2 cellular contexts compared by ENCODE assay signal in the genomic region with DNA sequence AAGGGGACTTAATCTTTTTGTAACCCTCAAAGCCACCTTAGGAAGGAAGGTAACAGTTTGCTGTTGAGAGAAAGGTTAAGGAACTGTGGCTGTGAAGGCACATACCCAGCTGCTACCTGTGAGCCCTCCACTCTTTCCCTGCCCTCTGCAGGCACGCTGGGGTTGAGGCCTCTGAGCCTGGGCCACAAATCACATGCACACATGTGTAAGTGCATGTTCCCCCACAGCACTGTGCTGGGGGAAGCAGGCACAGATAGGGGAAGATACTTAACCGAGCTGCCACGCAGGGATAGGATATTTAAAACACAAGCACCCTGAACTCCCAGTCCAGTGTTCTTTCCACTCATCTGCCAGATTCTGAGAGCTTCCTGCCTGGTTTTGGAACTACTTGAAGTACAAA.
TF ChIP-seq lines count a peak whose summit lies in the region.

No MANE protein-coding gene starts in this region.

TF ChIP-seq in GM23338, 12 proteins besides CTCF, POLR2A, EP300 and RAD21:
- TF ChIP-seq ZNF114 (CRISPR knock-in tag; IDR thresholded peaks at IDR 0.05) = no peak
- TF ChIP-seq POLR2AphosphoS5 (IDR thresholded peaks at IDR 0.05; ENCODE audit: low read depth) = peak; percentile 19; the same call in 1 of the 2 replicates

TF ChIP-seq in K562, 482 proteins besides CTCF, POLR2A, EP300 and RAD21:
- TF ChIP-seq CCAR2 (IDR thresholded peaks at IDR 0.05; ENCODE audit: low read depth, low read length) (no peak), TAF1 (IDR thresholded peaks at IDR 0.05; ENCODE audit: control insufficient read depth, extremely low read depth, insufficient read depth, low read length, severe bottlenecking) (no peak), DMBX1 (CRISPR knock-in tag; IDR thresholded peaks at IDR 0.05; ENCODE audit: borderline replicate concordance) (no peak), KHSRP (IDR thresholded peaks at IDR 0.05) (no peak), JUNB (CRISPR knock-in tag; conservative IDR thresholded peaks at IDR 0.05) (no peak), ZNF197 (CRISPR knock-in tag; IDR thresholded peaks at IDR 0.05; ENCODE audit: low read depth) (no peak), EZH2 (IDR thresholded peaks at IDR 0.05; ENCODE audit: borderline replicate concordance, low read depth, low read length) (no peak)
- TF ChIP-seq, protein P1, sequence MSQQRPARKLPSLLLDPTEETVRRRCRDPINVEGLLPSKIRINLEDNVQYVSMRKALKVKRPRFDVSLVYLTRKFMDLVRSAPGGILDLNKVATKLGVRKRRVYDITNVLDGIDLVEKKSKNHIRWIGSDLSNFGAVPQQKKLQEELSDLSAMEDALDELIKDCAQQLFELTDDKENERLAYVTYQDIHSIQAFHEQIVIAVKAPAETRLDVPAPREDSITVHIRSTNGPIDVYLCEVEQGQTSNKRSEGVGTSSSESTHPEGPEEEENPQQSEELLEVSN (IDR thresholded peaks at IDR 0.05; ENCODE audit: borderline replicate concordance in 1 of 2, extremely low read depth in 1 of 2, insufficient read depth in 1 of 2, insufficient read length in 1 of 2, low read depth in 1 of 2, low read length in 1 of 2, poor library complexity in 1 of 2, severe bottlenecking in 1 of 2) = no peak
- TF ChIP-seq, protein P2, sequence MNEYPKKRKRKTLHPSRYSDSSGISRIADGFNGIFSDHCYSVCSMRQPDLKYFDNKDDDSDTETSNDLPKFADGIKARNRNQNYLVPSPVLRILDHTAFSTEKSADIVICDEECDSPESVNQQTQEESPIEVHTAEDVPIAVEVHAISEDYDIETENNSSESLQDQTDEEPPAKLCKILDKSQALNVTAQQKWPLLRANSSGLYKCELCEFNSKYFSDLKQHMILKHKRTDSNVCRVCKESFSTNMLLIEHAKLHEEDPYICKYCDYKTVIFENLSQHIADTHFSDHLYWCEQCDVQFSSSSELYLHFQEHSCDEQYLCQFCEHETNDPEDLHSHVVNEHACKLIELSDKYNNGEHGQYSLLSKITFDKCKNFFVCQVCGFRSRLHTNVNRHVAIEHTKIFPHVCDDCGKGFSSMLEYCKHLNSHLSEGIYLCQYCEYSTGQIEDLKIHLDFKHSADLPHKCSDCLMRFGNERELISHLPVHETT (CRISPR knock-in tag; conservative IDR thresholded peaks at IDR 0.05 in 1 of 2, IDR thresholded peaks at IDR 0.05 in 1 of 2) = no peak
- TF ChIP-seq, protein P3, sequence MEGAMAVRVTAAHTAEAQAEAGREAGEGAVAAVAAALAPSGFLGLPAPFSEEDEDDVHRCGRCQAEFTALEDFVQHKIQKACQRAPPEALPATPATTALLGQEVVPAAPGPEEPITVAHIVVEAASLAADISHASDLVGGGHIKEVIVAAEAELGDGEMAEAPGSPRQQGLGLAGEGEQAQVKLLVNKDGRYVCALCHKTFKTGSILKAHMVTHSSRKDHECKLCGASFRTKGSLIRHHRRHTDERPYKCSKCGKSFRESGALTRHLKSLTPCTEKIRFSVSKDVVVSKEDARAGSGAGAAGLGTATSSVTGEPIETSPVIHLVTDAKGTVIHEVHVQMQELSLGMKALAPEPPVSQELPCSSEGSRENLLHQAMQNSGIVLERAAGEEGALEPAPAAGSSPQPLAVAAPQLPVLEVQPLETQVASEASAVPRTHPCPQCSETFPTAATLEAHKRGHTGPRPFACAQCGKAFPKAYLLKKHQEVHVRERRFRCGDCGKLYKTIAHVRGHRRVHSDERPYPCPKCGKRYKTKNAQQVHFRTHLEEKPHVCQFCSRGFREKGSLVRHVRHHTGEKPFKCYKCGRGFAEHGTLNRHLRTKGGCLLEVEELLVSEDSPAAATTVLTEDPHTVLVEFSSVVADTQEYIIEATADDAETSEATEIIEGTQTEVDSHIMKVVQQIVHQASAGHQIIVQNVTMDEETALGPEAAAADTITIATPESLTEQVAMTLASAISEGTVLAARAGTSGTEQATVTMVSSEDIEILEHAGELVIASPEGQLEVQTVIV (CRISPR knock-in tag; IDR thresholded peaks at IDR 0.05; ENCODE audit: borderline replicate concordance) = no peak
- TF ChIP-seq, protein P4, sequence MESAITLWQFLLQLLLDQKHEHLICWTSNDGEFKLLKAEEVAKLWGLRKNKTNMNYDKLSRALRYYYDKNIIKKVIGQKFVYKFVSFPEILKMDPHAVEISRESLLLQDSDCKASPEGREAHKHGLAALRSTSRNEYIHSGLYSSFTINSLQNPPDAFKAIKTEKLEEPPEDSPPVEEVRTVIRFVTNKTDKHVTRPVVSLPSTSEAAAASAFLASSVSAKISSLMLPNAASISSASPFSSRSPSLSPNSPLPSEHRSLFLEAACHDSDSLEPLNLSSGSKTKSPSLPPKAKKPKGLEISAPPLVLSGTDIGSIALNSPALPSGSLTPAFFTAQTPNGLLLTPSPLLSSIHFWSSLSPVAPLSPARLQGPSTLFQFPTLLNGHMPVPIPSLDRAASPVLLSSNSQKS (CRISPR knock-in tag; IDR thresholded peaks at IDR 0.05) = no peak
